14 cellular contexts compared by ENCODE assay signal in genomic region chr15:70486012-70486411, GRCh38.
A peak's percentile ranks its signal among the peaks of the same experiment; 100 is the strongest.
DNase-seq lines count a peak whose midpoint lies in the region; ATAC-seq and TF ChIP-seq lines count a peak whose summit lies in the region.
"Had no signal": no experiment of that assay in that cellular context is flagged by ENCODE, and none has a peak within 500 bp of the region (broad histone marks: within the 10 kb centered on the region; RNA-seq: fewer than 3 reads in every experiment).

No MANE protein-coding gene starts in this region.

- H3K27ac Mint-ChIP-seq in stimulated activated naive CD8-positive, alpha-beta T cell treated with anti-CD3 and anti-CD28 coated beads, Interleukin-15, Interleukin-2, amounts not matched to agents 100 ng/mL and 50 ng/mL, for 24 hours: peak overlapping the region; percentile 80
- H3K27ac Mint-ChIP-seq in stimulated activated naive CD8-positive, alpha-beta T cell treated with anti-CD3 and anti-CD28 coated beads, Interleukin-15, amount 100 ng/mL, for 72 hours: peak overlapping the region in 1 of 2 donors; percentile 79
- H3K27ac Mint-ChIP-seq in activated B cell treated with CpG ODN at 0.5 μM for 24 hours (peak overlapping the region; percentile 97), immature natural killer cell (peak overlapping the region in 4 of 6 donors; percentile 71 to 91 (median 88)), mesothelial cell of epicardium (no peak overlapping the region)
- H3K27ac Mint-ChIP-seq: endodermal cell had no signal

- intact Hi-C loops in activated B cell treated with CpG ODN at 0.5 μM for 24 hours (cut with micrococcal nuclease): loop anchor here (1.0 to 10.0 kb wide), 18 partner anchors 8 to 807 kb away; no protein-coding TSS in a partner anchor

- CTCF ChIA-PET in activated B cell treated with CpG ODN at 0.5 μM for 24 hours (lab: Charles Lee): interaction anchor here (0.7 to 2.8 kb wide), 13 partner anchors 11 to 1010 kb away, joined by 3 to 17 read pairs (median 3); no protein-coding TSS in a partner anchor

- peaks cover 51% of the 10 kb centered on the region for H3K27me3 Mint-ChIP-seq in stimulated activated naive CD8-positive, alpha-beta T cell treated with anti-CD3 and anti-CD28 coated beads, Interleukin-15, Interleukin-2, amounts not matched to agents 100 ng/mL and 50 ng/mL, for 24 hours
- peaks cover 62% of the 10 kb centered on the region for H3K27me3 Mint-ChIP-seq in stimulated activated naive CD8-positive, alpha-beta T cell treated with anti-CD3 and anti-CD28 coated beads, Interleukin-15, amount 100 ng/mL, for 72 hours
- peaks cover 4% of the 10 kb centered on the region for H3K27me3 Mint-ChIP-seq in activated B cell treated with CpG ODN at 0.5 μM for 24 hours
- H3K27me3 Mint-ChIP-seq in immature natural killer cell (ENCODE audit: low read depth in 3 of 3): peaks cover 24 to 30% (median 27%) of the 10 kb centered on the region in 3 donors
- H3K27me3 Mint-ChIP-seq in mesothelial cell of epicardium (ENCODE audit: low read depth): peaks cover 68% of the 10 kb centered on the region

- no peak for ATAC-seq in stimulated activated naive CD8-positive, alpha-beta T cell treated with anti-CD3 and anti-CD28 coated beads, Interleukin-15, amount 100 ng/mL, for 72 hours
- no peak for ATAC-seq in activated B cell treated with CpG ODN at 0.5 μM for 24 hours (ENCODE audit: low read depth)

- peaks cover 35% of the 10 kb centered on the region for H3K4me1 Mint-ChIP-seq in stimulated activated naive CD8-positive, alpha-beta T cell treated with anti-CD3 and anti-CD28 coated beads, Interleukin-15, Interleukin-2, amounts not matched to agents 100 ng/mL and 50 ng/mL, for 24 hours (ENCODE audit: low read depth)
- peaks cover 50% of the 10 kb centered on the region for H3K4me1 Mint-ChIP-seq in stimulated activated naive CD8-positive, alpha-beta T cell treated with anti-CD3 and anti-CD28 coated beads, Interleukin-15, amount 100 ng/mL, for 72 hours
- H3K4me1 Mint-ChIP-seq in activated B cell treated with CpG ODN at 0.5 μM for 24 hours (peaks cover 39% of the 10 kb centered on the region), immature natural killer cell (peaks cover 48 to 61% of the 10 kb centered on the region in 2 donors), mesothelial cell of epicardium (peaks cover 3% of the 10 kb centered on the region)
- H3K4me1 Mint-ChIP-seq: neural crest cell had no signal

- no peaks in the 10 kb centered on the region for H3K36me3 Mint-ChIP-seq in stimulated activated naive CD8-positive, alpha-beta T cell treated with anti-CD3 and anti-CD28 coated beads, Interleukin-15, Interleukin-2, amounts not matched to agents 100 ng/mL and 50 ng/mL, for 24 hours (ENCODE audit: low read depth)
- H3K36me3 Mint-ChIP-seq in activated B cell treated with CpG ODN at 0.5 μM for 24 hours (ENCODE audit: low read depth): no peaks in the 10 kb centered on the region
- H3K36me3 Mint-ChIP-seq in immature natural killer cell: no peaks in the 10 kb centered on the region
- no peaks in the 10 kb centered on the region for H3K36me3 Mint-ChIP-seq in mesothelial cell of epicardium

- DNase-seq in stimulated activated naive CD8-positive, alpha-beta T cell treated with anti-CD3 and anti-CD28 coated beads, Interleukin-15, amount 100 ng/mL, for 72 hours: no peak
- DNase-seq in activated B cell treated with CpG ODN at 0.5 μM for 24 hours (no peak), immature natural killer cell (no peak), mesothelial cell of epicardium (ENCODE audit: low spot score in 2 of 2, unreplicated experiment in 2 of 2) (no peak), GM19240 (ENCODE audit: insufficient read length, low spot score) (no peak), HuH-7.5 (ENCODE audit: low spot score) (no peak)
- DNase-seq in stimulated activated naive CD4-positive, alpha-beta T cell treated with Interleukin-2 at 50 U/mL for 16 hours (lab: John Stamatoyannopoulos, UW): no peak
- DNase-seq: endodermal cell, kidney, NCI-H2081, NCI-H510A had no signal

- POLR2A ChIA-PET in activated B cell treated with CpG ODN at 0.5 μM for 24 hours (lab: Charles Lee): interaction anchor here (0.6 to 5.0 kb wide), 21 partner anchors 8 to 767 kb away, joined by 3 to 59 read pairs (median 4); partner anchors contain the start of gene TLE3

- peak overlapping the region; percentile 14 for H3K4me3 Mint-ChIP-seq in stimulated activated naive CD8-positive, alpha-beta T cell treated with anti-CD3 and anti-CD28 coated beads, Interleukin-15, Interleukin-2, amounts not matched to agents 100 ng/mL and 50 ng/mL, for 24 hours
- peak overlapping the region in 1 of 2 donors; percentile 64 for H3K4me3 Mint-ChIP-seq in stimulated activated naive CD8-positive, alpha-beta T cell treated with anti-CD3 and anti-CD28 coated beads, Interleukin-15, amount 100 ng/mL, for 72 hours
- H3K4me3 Mint-ChIP-seq in activated B cell treated with CpG ODN at 0.5 μM for 24 hours (peak overlapping the region; percentile 61), immature natural killer cell (peak overlapping the region; percentile 55 to 63 (median 60)), mesothelial cell of epicardium (no peak overlapping the region)
- H3K4me3 Mint-ChIP-seq: activated CD4-positive, alpha-beta T cell treated with anti-CD3 and anti-CD28 coated beads, Interleukin-2, amount 10 ng/mL, durations not matched to agents 7 days and 5 days; endodermal cell; neural crest cell had no signal

- TF ChIP-seq CTCF in activated B cell treated with CpG ODN at 0.5 μM for 24 hours (IDR thresholded peaks at IDR 0.05) (no peak), mesothelial cell of epicardium (IDR thresholded peaks at IDR 0.05; ENCODE audit: unreplicated experiment) (no peak)

- H3K9me3 Mint-ChIP-seq in stimulated activated naive CD8-positive, alpha-beta T cell treated with anti-CD3 and anti-CD28 coated beads, Interleukin-15, Interleukin-2, amounts not matched to agents 100 ng/mL and 50 ng/mL, for 24 hours: no peaks in the 10 kb centered on the region
- H3K9me3 Mint-ChIP-seq in stimulated activated naive CD8-positive, alpha-beta T cell treated with anti-CD3 and anti-CD28 coated beads, Interleukin-15, amount 100 ng/mL, for 72 hours: peaks cover 0 to 6% of the 10 kb centered on the region in 2 donors
- H3K9me3 Mint-ChIP-seq in activated B cell treated with CpG ODN at 0.5 μM for 24 hours (no peaks in the 10 kb centered on the region), immature natural killer cell (peaks cover 0 to 2% (median 0%) of the 10 kb centered on the region in 6 donors), mesothelial cell of epicardium (no peaks in the 10 kb centered on the region)
- H3K9me3 Mint-ChIP-seq: activated CD4-positive, alpha-beta T cell treated with anti-CD3 and anti-CD28 coated beads, Interleukin-2, amount 10 ng/mL, durations not matched to agents 7 days and 5 days; endodermal cell; neural crest cell had no signal
